28 cellular contexts compared by ENCODE assay signal in the genomic region with DNA sequence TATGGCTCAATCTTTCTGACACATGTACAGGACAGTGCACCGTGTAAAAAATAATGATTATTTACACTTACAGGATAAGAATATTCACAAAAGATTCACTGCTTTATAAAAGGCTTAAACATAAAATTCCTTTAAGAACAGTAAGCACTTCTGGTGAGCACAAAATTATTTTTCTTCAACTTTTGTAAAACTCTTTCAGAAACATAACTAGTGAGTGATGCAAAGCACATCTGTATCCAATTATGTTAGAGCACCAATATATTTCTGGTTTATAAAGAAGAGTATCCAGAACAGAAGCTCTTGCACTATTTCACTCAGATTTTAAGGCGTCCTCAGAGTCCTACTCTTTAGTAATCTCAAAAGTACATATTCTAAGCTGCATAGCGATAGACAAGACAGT.
"Had no signal": no experiment of that assay in that cellular context is flagged by ENCODE, and none has a peak within 500 bp of the region (broad histone marks: within the 10 kb centered on the region; RNA-seq: fewer than 3 reads in every experiment).

No MANE protein-coding gene starts in this region.

- H3K36me3 Mint-ChIP-seq: activated naive CD4-positive, alpha-beta T cell treated with anti-CD3 and anti-CD28 coated beads, Interleukin-2, amount 50 U/mL, for 24 hours; activated naive CD8-positive, alpha-beta T cell treated with anti-CD3 and anti-CD28 coated beads, Interleukin-2, amount 10 ng/mL, durations not matched to agents 7 days and 5 days had no signal

- H3K27me3 Mint-ChIP-seq: activated naive CD4-positive, alpha-beta T cell treated with anti-CD3 and anti-CD28 coated beads, Interleukin-2, amount 50 U/mL, for 24 hours had no signal

- H3K4me3 ChIP-seq: adrenal gland, body of pancreas, breast epithelium, MG63, PC-9 had no signal

- H3K27ac ChIP-seq: adrenal gland, body of pancreas, breast epithelium, PC-9, RWPE1 had no signal

- H3K4me3 Mint-ChIP-seq: activated CD4-positive, alpha-beta T cell treated with anti-CD3 and anti-CD28 coated beads, Interleukin-2, amount 10 ng/mL, durations not matched to agents 24 days and 14 days; activated CD8-positive, alpha-beta T cell treated with anti-CD3 and anti-CD28 coated beads for 36 hours; activated naive CD4-positive, alpha-beta T cell treated with anti-CD3 and anti-CD28 coated beads, Interleukin-2, amount 50 U/mL, for 24 hours; activated naive CD8-positive, alpha-beta T cell treated with anti-CD3 and anti-CD28 coated beads, Interleukin-2, amount 10 ng/mL, durations not matched to agents 7 days and 5 days; activated T-cell treated with anti-CD3 and anti-CD28 coated beads, Interleukin-2, amount 50 U/mL, for 24 hours had no signal

- H3K4me1 ChIP-seq: adrenal gland, body of pancreas, breast epithelium had no signal

- ATAC-seq: activated CD8-positive, alpha-beta T cell treated with anti-CD3 and anti-CD28 coated beads for 36 hours; body of pancreas had no signal

- H3K36me3 ChIP-seq: adrenal gland, breast epithelium, MG63 had no signal

- H3K9me3 ChIP-seq: adrenal gland, body of pancreas, breast epithelium, MG63 had no signal

- DNase-seq: activated CD4-positive, alpha-beta T cell treated with anti-CD3 and anti-CD28 coated beads, Interleukin-2, amount 10 ng/mL, durations not matched to agents 24 days and 14 days; activated CD4-positive, alpha-beta T cell treated with anti-CD3 and anti-CD28 coated beads, Interleukin-2, amount 50 U/mL, for 4 hours; activated CD8-positive, alpha-beta T cell treated with anti-CD3 and anti-CD28 coated beads for 36 hours; activated gamma-delta T cell; activated naive CD4-positive, alpha-beta T cell treated with Interleukin-2 at 50 U/mL for 16 hours; activated naive CD8-positive, alpha-beta T cell treated with anti-CD3 and anti-CD28 coated beads, Interleukin-2, amount 10 ng/mL, durations not matched to agents 7 days and 5 days; activated T-cell treated with anti-CD3 and anti-CD28 coated beads, Interleukin-2, amount 50 U/mL, for 24 hours; adrenal gland; body of pancreas; Kasumi-1; KG1; MG63; NCI-H1048; NCI-H1105 treated with DMSO at 0.1 percent for 48 hours; NCI-H1436; NCI-H1694; NCI-H1930; NCI-H2081 treated with DMSO at 0.1 percent for 48 hours; NCI-H345; NCI-H524 treated with DMSO at 0.1 percent for 48 hours; NK-92 treated with Interleukin-12 subunit alpha and Interleukin-12 subunit beta, amount 100 ng/mL, for 24 hours; PC-9; Right ventricle myocardium superior; T1000 had no signal

- H3K27me3 ChIP-seq: adrenal gland, body of pancreas, breast epithelium, MG63 had no signal

- H3K27ac Mint-ChIP-seq: activated CD4-positive, alpha-beta T cell treated with anti-CD3 and anti-CD28 coated beads, Interleukin-2, amount 10 ng/mL, durations not matched to agents 24 days and 14 days; activated CD8-positive, alpha-beta T cell treated with anti-CD3 and anti-CD28 coated beads for 36 hours; activated naive CD4-positive, alpha-beta T cell treated with anti-CD3 and anti-CD28 coated beads, Interleukin-2, amount 50 U/mL, for 24 hours; activated naive CD8-positive, alpha-beta T cell treated with anti-CD3 and anti-CD28 coated beads, Interleukin-2, amount 10 ng/mL, durations not matched to agents 7 days and 5 days; activated T-cell treated with anti-CD3 and anti-CD28 coated beads, Interleukin-2, amount 50 U/mL, for 24 hours; activated T-helper 2 cell treated with anti-CD3 and anti-CD28 coated beads, Interferon-gamma antibody, Interleukin-2, Interleukin-4, amounts not matched to agents 10 μg/mL and 5 μg/mL and 100 μg/mL, durations not matched to agents 14 hours and 24 hours and 36 hours had no signal

- H3K9me3 Mint-ChIP-seq: activated CD4-positive, alpha-beta T cell treated with anti-CD3 and anti-CD28 coated beads, Interleukin-2, amount 10 ng/mL, durations not matched to agents 24 days and 14 days; activated CD8-positive, alpha-beta T cell treated with anti-CD3 and anti-CD28 coated beads for 36 hours; activated naive CD4-positive, alpha-beta T cell treated with anti-CD3 and anti-CD28 coated beads, Interleukin-2, amount 50 U/mL, for 24 hours; activated naive CD8-positive, alpha-beta T cell treated with anti-CD3 and anti-CD28 coated beads, Interleukin-2, amount 10 ng/mL, durations not matched to agents 7 days and 5 days; activated T-cell treated with anti-CD3 and anti-CD28 coated beads, Interleukin-2, amount 50 U/mL, for 24 hours; activated T-helper 2 cell treated with anti-CD3 and anti-CD28 coated beads, Interferon-gamma antibody, Interleukin-2, Interleukin-4, amounts not matched to agents 10 μg/mL and 5 μg/mL and 100 μg/mL, durations not matched to agents 14 hours and 24 hours and 36 hours had no signal

- H3K4me1 Mint-ChIP-seq: activated CD4-positive, alpha-beta T cell treated with anti-CD3 and anti-CD28 coated beads, Interleukin-2, amount 10 ng/mL, durations not matched to agents 24 days and 14 days; activated naive CD4-positive, alpha-beta T cell treated with anti-CD3 and anti-CD28 coated beads, Interleukin-2, amount 50 U/mL, for 24 hours; activated naive CD8-positive, alpha-beta T cell treated with anti-CD3 and anti-CD28 coated beads, Interleukin-2, amount 10 ng/mL, durations not matched to agents 7 days and 5 days had no signal
